Comparison of ENCODE assay signal across 20 cellular contexts in genomic region chr18:76710646-76711520, GRCh38.
"Had no signal": no experiment of that assay in that cellular context is flagged by ENCODE, and none has a peak within 500 bp of the region (broad histone marks: within the 10 kb centered on the region; RNA-seq: fewer than 3 reads in every experiment).

No MANE protein-coding gene starts in this region.

- DNase-seq: activated CD4-positive, alpha-beta T cell treated with anti-CD3 and anti-CD28 coated beads for 1 hour; activated T-cell treated with anti-CD3 and anti-CD28 coated beads, Interleukin-2, amount 50 U/mL, for 48 hours; effector CD8-positive, alpha-beta T cell; erythroblast; gastrocnemius medialis; glutamatergic neuron; islet precursor cell; midbrain; stimulated activated CD4-positive, alpha-beta T cell treated with anti-CD3 and anti-CD28 coated beads, Interleukin-15, amount 100 ng/mL, for 24 hours; stimulated activated CD4-positive, alpha-beta T cell treated with anti-CD3 and anti-CD28 coated beads, Interleukin-2, amount 100 ng/mL, for 24 hours; stimulated activated naive CD4-positive, alpha-beta T cell; T-helper 2 cell; transverse colon had no signal

- H3K27me3 Mint-ChIP-seq: activated naive CD4-positive, alpha-beta T cell treated with anti-CD3 and anti-CD28 coated beads, Interleukin-2, amount 50 U/mL, for 24 hours; central memory CD8-positive, alpha-beta T cell had no signal

- H3K27ac Mint-ChIP-seq: activated naive CD4-positive, alpha-beta T cell treated with anti-CD3 and anti-CD28 coated beads, Interleukin-2, amount 50 U/mL, for 24 hours; activated T-helper 2 cell treated with anti-CD3 and anti-CD28 coated beads, Interferon-gamma antibody, Interleukin-2, Interleukin-4, amounts not matched to agents 10 μg/mL and 5 μg/mL and 100 μg/mL, durations not matched to agents 14 hours and 24 hours and 36 hours; neural progenitor cell; WTC11 had no signal

- ATAC-seq: gastrocnemius medialis; naive thymus-derived CD8-positive, alpha-beta T cell; WTC11 had no signal

- H3K27ac ChIP-seq: gastrocnemius medialis, neural progenitor cell, right atrium auricular region, transverse colon had no signal

- H3K36me3 Mint-ChIP-seq: activated naive CD4-positive, alpha-beta T cell treated with anti-CD3 and anti-CD28 coated beads, Interleukin-2, amount 50 U/mL, for 24 hours; naive thymus-derived CD8-positive, alpha-beta T cell; neural progenitor cell; WTC11 had no signal

- H3K4me3 Mint-ChIP-seq: activated naive CD4-positive, alpha-beta T cell treated with anti-CD3 and anti-CD28 coated beads, Interleukin-2, amount 50 U/mL, for 24 hours; central memory CD8-positive, alpha-beta T cell; neural progenitor cell; WTC11 had no signal

- H3K9me3 Mint-ChIP-seq: activated naive CD4-positive, alpha-beta T cell treated with anti-CD3 and anti-CD28 coated beads, Interleukin-2, amount 50 U/mL, for 24 hours; activated T-helper 2 cell treated with anti-CD3 and anti-CD28 coated beads, Interferon-gamma antibody, Interleukin-2, Interleukin-4, amounts not matched to agents 10 μg/mL and 5 μg/mL and 100 μg/mL, durations not matched to agents 14 hours and 24 hours and 36 hours; central memory CD8-positive, alpha-beta T cell; naive thymus-derived CD8-positive, alpha-beta T cell had no signal
